In the genomic region with DNA sequence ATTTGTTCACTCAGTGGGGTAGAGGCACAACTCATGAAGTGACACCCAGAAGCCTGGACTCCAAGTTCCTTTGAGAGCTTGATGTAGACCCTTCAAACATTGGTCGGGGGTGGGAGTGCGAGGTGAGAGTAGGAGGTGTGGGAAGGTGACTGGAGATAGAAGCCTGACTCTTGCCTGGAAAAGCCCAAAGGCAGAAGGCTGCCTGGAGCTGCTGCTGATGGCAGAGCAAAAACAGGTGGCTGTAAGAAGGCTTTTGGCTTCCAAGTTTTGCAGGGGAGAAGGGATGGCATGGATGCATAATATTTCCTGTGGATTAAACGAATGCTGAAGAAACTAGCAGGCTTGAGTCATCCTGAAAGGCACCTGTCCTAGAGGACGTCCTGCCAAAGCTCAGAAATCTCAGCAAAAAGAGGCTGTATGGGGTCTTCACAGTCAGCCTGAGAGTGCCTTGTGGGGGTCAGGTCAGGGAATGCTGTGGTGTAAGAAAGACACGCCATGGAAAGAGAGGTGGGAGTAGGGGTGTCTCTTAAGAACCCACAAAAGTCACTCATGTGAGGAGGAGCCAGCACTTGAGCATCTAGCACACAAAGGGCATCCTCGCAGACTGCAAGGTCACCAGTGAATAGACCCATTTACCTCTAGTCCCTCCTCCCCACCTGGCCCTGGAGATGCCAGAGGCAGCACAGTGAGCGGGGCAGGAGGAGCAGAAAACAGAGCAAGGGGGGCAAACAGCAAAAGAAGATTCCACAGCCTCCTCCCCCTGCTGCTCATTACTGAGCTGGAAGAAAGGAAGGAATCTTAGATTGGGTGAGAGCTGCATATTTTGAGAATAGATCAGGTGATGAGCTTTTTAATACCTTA, we compare ENCODE assay signal across 20 cellular contexts. TPM values are rescaled to one million over a fixed set of nuclear protein-coding genes. Genes with fewer than 3 reads are reported as not detected.
DNase-seq lines count a peak whose midpoint lies in the region; ATAC-seq and TF ChIP-seq lines count a peak whose summit lies in the region.
"Had no signal": no experiment of that assay in that cellular context is flagged by ENCODE, and none has a peak within 500 bp of the region (broad histone marks: within the 10 kb centered on the region; RNA-seq: fewer than 3 reads in every experiment).

No MANE protein-coding gene starts in this region.

- no peak overlapping the region for H3K27ac ChIP-seq in endodermal cell (ENCODE audit: low read depth, low read length)
- H3K27ac ChIP-seq: KMS-11, SK-N-MC had no signal

- no peaks in the 10 kb centered on the region for H3K36me3 ChIP-seq in endodermal cell (ENCODE audit: control insufficient read depth, insufficient read depth, low read length)

- peaks cover 12% of the 10 kb centered on the region for H3K36me3 Mint-ChIP-seq in endodermal cell (ENCODE audit: low read depth)
- H3K36me3 Mint-ChIP-seq: CD14-positive monocyte had no signal

- no peak overlapping the region for H3K9ac ChIP-seq in endodermal cell (ENCODE audit: extremely low read depth, low read length, poor library complexity, severe bottlenecking)
- H3K9ac ChIP-seq: KMS-11 had no signal

- H3K4me3 ChIP-seq in endodermal cell (ENCODE audit: low read length) = no peak overlapping the region
- H3K4me3 ChIP-seq: SK-N-MC had no signal

- H3K27ac Mint-ChIP-seq in endodermal cell = peak overlapping the region; percentile 50

- H3K27me3 ChIP-seq in endodermal cell (ENCODE audit: control insufficient read depth, insufficient read depth, low read length, poor library complexity, severe bottlenecking) = no peaks in the 10 kb centered on the region

- H3K4me3 Mint-ChIP-seq in endodermal cell = no peak overlapping the region
- H3K4me3 Mint-ChIP-seq: CD14-positive monocyte had no signal

- no peaks in the 10 kb centered on the region for H3K4me1 ChIP-seq in endodermal cell (ENCODE audit: control insufficient read depth, insufficient read depth, low read length)

- no peak for TF ChIP-seq CTCF in endodermal cell (conservative IDR thresholded peaks at IDR 0.05)

- intact Hi-C loops in posterior cingulate gyrus (cut with DNase I) = loop anchor here (5.0 kb wide), 2 partner anchors 179 to 359 kb away; no protein-coding TSS in a partner anchor

- H3K9me3 ChIP-seq in endodermal cell (ENCODE audit: control insufficient read depth, low read length) = no peaks in the 10 kb centered on the region

- peaks cover 47% of the 10 kb centered on the region for H3K4me1 Mint-ChIP-seq in endodermal cell

- DNase-seq in NCI-H2227 (lab: John Stamatoyannopoulos, UW; ENCODE audit: unreplicated experiment) (peak; percentile 25), NCI-H2227 treated with DMSO at 0.1 percent for 48 hours (lab: John Stamatoyannopoulos, UW) (no peak), NCI-H69 (lab: John Stamatoyannopoulos, UW) (peak; percentile 22), endodermal cell (peak; percentile 79), posterior cingulate gyrus (peak in 7 of 10 donors; percentile 11 to 85 (median 30)), T-helper 2 cell (no peak), NCI-H524 treated with DMSO at 0.1 percent for 48 hours (lab: John Stamatoyannopoulos, UW) (no peak)
- DNase-seq: 8988T, DMS 273 treated with DMSO at 0.1 percent for 48 hours, DND-41, HCEC 1CT, MV-4-11, NCI-H187, NCI-H2107, SHP77 had no signal

- ATAC-seq in HG03280 (IDR thresholded peaks at IDR 0.05; ENCODE audit: unreplicated experiment) = no peak
- ATAC-seq: HepG2 had no signal

- 84 to 85% methylated on average over 3 to 7 of the region's 7 CpGs for WGBS in endodermal cell (ENCODE audit: insufficient coverage in 1 of 2, insufficient read length in 1 of 2), 2 experiments

- no peaks in the 10 kb centered on the region for H3K27me3 Mint-ChIP-seq in endodermal cell (ENCODE audit: insufficient read depth)

- H3K9me3 Mint-ChIP-seq in endodermal cell = no peaks in the 10 kb centered on the region
- H3K9me3 Mint-ChIP-seq: CD14-positive monocyte had no signal

RNA-seq across cellular contexts. Expression of a gene that starts 37.5 kb away (rescaled TPM):
- 10 to 100 TPM; 31.3 to 31.6 TPM for total RNA-seq in endodermal cell
- polyA plus RNA-seq in endodermal cell (2013, experiment 1 of 2) = 32.7 TPM
- polyA plus RNA-seq in endodermal cell (2013, experiment 2 of 2) = 29.8 TPM

RNA-seq across cellular contexts. Expression of a gene that starts 37.8 kb away (rescaled TPM):
- 1 to 10 TPM; 1.5 to 2.9 TPM for total RNA-seq in endodermal cell
- polyA plus RNA-seq in endodermal cell (2013, experiment 1 of 2) = 1.7 TPM
- 1.4 TPM for polyA plus RNA-seq in endodermal cell (2013, experiment 2 of 2)
- polyA plus RNA-seq: CD14-positive monocyte had no signal

Comparison
In these comparisons a context has a peak if more than half of its experiments do, and no peak if none do; other contexts are left out.
1. DNase-seq: peak in NCI-H2227 (single experiment), NCI-H69 (single experiment), endodermal cell (single experiment) and posterior cingulate gyrus (7 of 10); none in NCI-H2227 treated with DMSO at 0.1 percent for 48 hours (single experiment), T-helper 2 cell (0 of 5) and NCI-H524 treated with DMSO at 0.1 percent for 48 hours (single experiment).